ENCODE assay signal across 27 cellular contexts in the genomic region with DNA sequence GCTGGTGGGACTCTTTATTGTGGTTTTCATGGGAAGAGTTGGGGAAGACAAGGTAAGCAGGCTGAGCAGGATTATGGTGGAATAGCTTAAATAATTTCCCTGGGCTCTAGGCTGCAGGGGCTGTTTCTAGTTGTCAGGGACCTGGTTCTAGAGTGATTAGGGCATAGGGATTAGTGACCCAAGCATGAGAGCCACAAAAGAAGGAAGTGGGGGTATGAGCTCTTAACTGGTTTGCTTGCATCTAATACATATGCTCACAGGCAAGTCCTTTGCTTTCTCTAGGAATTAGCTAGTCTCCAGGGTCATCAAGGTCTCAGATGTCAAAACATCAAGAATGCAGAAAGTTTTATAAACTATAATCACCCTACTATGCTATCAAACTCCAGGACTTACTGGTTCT.
"Had no signal": no experiment of that assay in that cellular context is flagged by ENCODE, and none has a peak within 500 bp of the region (broad histone marks: within the 10 kb centered on the region; RNA-seq: fewer than 3 reads in every experiment).

No MANE protein-coding gene starts in this region.

- H3K27me3 ChIP-seq: ovary, right atrium auricular region, right lobe of liver, testis, thyroid gland, upper lobe of left lung had no signal

- ATAC-seq: left colon; left lung; lower lobe of right lung; natural killer cell; right lobe of liver; stimulated activated naive B cell treated with anti-CD40 and anti-IgM and Interleukin-4, amounts not matched to agents 10 μg/mL and 1 μg/mL and 100 μg/mL, for 72 hours; stimulated activated naive CD8-positive, alpha-beta T cell treated with anti-CD3 and anti-CD28 coated beads, Interleukin-15, Interleukin-2, amounts not matched to agents 100 U/mL and 50 U/mL, for 24 hours had no signal

- H3K36me3 ChIP-seq: left lung, lower lobe of right lung, neural progenitor cell, neutrophil, ovary, right atrium auricular region, right lobe of liver, stomach, thyroid gland, transverse colon, upper lobe of left lung had no signal

- H3K9ac ChIP-seq: neural progenitor cell had no signal

- H2AFZ ChIP-seq: neural progenitor cell had no signal

- H3K27ac ChIP-seq: left lung, lower lobe of right lung, neural progenitor cell, neutrophil, ovary, right atrium auricular region, right lobe of liver, stomach, testis, thyroid gland, transverse colon, upper lobe of left lung had no signal

- H3K4me1 ChIP-seq: left lung, lower lobe of right lung, neural progenitor cell, right atrium auricular region, right lobe of liver, stomach, testis, thyroid gland, transverse colon, upper lobe of left lung had no signal

- H3K4me2 ChIP-seq: neural progenitor cell, smooth muscle cell had no signal

- H3K9me3 ChIP-seq: lower lobe of right lung, neutrophil, ovary, right atrium auricular region, right lobe of liver, testis, thyroid gland, transverse colon, upper lobe of left lung had no signal

- H3K4me3 ChIP-seq: left lung, lower lobe of right lung, neural progenitor cell, ovary, right atrium auricular region, right lobe of liver, smooth muscle cell, stomach, testis, thyroid gland, transverse colon, upper lobe of left lung had no signal

- DNase-seq: hypothalamus; immature natural killer cell; kidney; left colon; left lung; lower lobe of right lung; mammary epithelial cell; mesenchymal stem cell; naive B cell; natural killer cell; nephron progenitor cell; occipital lobe; ovary; right lobe of liver; stimulated activated CD4-positive, alpha-beta T cell treated with anti-CD3 and anti-CD28 coated beads, Interleukin-1b, Interleukin-23, amount 100 ng/mL, for 48 hours; stimulated activated CD4-positive, alpha-beta T cell treated with anti-CD3 and anti-CD28 coated beads, Interleukin-2, amount 100 ng/mL, for 48 hours; stimulated activated naive B cell treated with anti-CD40 and anti-IgM and Interleukin-4, amounts not matched to agents 10 μg/mL and 1 μg/mL and 100 μg/mL, for 72 hours; stimulated activated naive CD8-positive, alpha-beta T cell treated with anti-CD3 and anti-CD28 coated beads, Interleukin-15, Interleukin-2, amounts not matched to agents 100 U/mL and 50 U/mL, for 24 hours; stomach; testis; thyroid gland; transverse colon; upper lobe of left lung had no signal
